15 cellular contexts compared by ENCODE assay signal in genomic region chr17:74744349-74744713, GRCh38. TPM values are rescaled to one million over a fixed set of nuclear protein-coding genes. Genes with fewer than 3 reads are reported as not detected.
A peak's percentile ranks its signal among the peaks of the same experiment; 100 is the strongest.
DNase-seq lines count a peak whose midpoint lies in the region; ATAC-seq, FAIRE-seq and TF ChIP-seq lines count a peak whose summit lies in the region.
"Had no signal": no experiment of that assay in that cellular context is flagged by ENCODE, and none has a peak within 500 bp of the region (broad histone marks: within the 10 kb centered on the region; RNA-seq: fewer than 3 reads in every experiment).

No MANE protein-coding gene starts in this region.

- peaks cover 0 to 9% (median 0%) of the 10 kb centered on the region in 3 donors for H3K4me1 ChIP-seq in pancreas

- 50 to 51% methylated on average over 2 of the region's 2 CpGs for WGBS in pancreas, 2 donors

- peak overlapping the region; percentile 75 for H3K27ac Mint-ChIP-seq in activated CD4-positive, alpha-beta T cell treated with anti-CD3 and anti-CD28 coated beads, Interleukin-2, amount 10 ng/mL, durations not matched to agents 24 days and 14 days
- no peak overlapping the region for H3K27ac Mint-ChIP-seq in activated CD4-positive, alpha-beta T cell treated with anti-CD3 and anti-CD28 coated beads for 36 hours
- peak overlapping the region; percentile 31 to 95 (median 46) for H3K27ac Mint-ChIP-seq in IgD-negative memory B cell
- H3K27ac Mint-ChIP-seq in dendritic cell treated with granulocyte-macrophage colony-stimulating factor and Interleukin-4, amounts not matched to agents 40 ng/mL and 50 ng/mL, for 4 days: peak overlapping the region; percentile 4

- H3K4me3 Mint-ChIP-seq in activated CD4-positive, alpha-beta T cell treated with anti-CD3 and anti-CD28 coated beads, Interleukin-2, amount 10 ng/mL, durations not matched to agents 24 days and 14 days: peak overlapping the region; percentile 69
- H3K4me3 Mint-ChIP-seq in activated CD4-positive, alpha-beta T cell treated with anti-CD3 and anti-CD28 coated beads for 36 hours: no peak overlapping the region
- peak overlapping the region in 3 of 4 donors; percentile 75 to 88 (median 81) for H3K4me3 Mint-ChIP-seq in IgD-negative memory B cell
- H3K4me3 Mint-ChIP-seq in dendritic cell treated with granulocyte-macrophage colony-stimulating factor and Interleukin-4, amounts not matched to agents 40 ng/mL and 50 ng/mL, for 4 days: no peak overlapping the region

- H3K27ac ChIP-seq in pancreas: peak overlapping the region in 3 of 4 donors; percentile 49 to 69 (median 57)
- H3K27ac ChIP-seq: hepatocyte had no signal

- no peaks in the 10 kb centered on the region for H3K36me3 ChIP-seq in pancreas
- H3K36me3 ChIP-seq: adrenal gland, esophagus muscularis mucosa, tibial artery had no signal

- CTCF ChIA-PET in activated CD4-positive, alpha-beta T cell treated with anti-CD3 and anti-CD28 coated beads for 36 hours (lab: Charles Lee): interaction anchor here (0.6 to 6.7 kb wide), 14 partner anchors 7 to 546 kb away, joined by 3 to 93 read pairs (median 8); partner anchors contain the start of genes NAT9 and RAB37

- ATAC-seq in activated CD4-positive, alpha-beta T cell treated with anti-CD3 and anti-CD28 coated beads for 36 hours: no peak
- no peak for ATAC-seq in pancreas
- no peak for ATAC-seq in HG03442 (IDR thresholded peaks at IDR 0.05; ENCODE audit: unreplicated experiment)
- no peak for ATAC-seq in HG03457 (IDR thresholded peaks at IDR 0.05; ENCODE audit: unreplicated experiment)

- H3K4me1 Mint-ChIP-seq in activated CD4-positive, alpha-beta T cell treated with anti-CD3 and anti-CD28 coated beads, Interleukin-2, amount 10 ng/mL, durations not matched to agents 24 days and 14 days: peaks cover 60% of the 10 kb centered on the region
- peaks cover 68% of the 10 kb centered on the region for H3K4me1 Mint-ChIP-seq in activated CD4-positive, alpha-beta T cell treated with anti-CD3 and anti-CD28 coated beads for 36 hours
- H3K4me1 Mint-ChIP-seq in IgD-negative memory B cell: peaks cover 41 to 52% (median 49%) of the 10 kb centered on the region in 3 donors
- H3K4me1 Mint-ChIP-seq in dendritic cell treated with granulocyte-macrophage colony-stimulating factor and Interleukin-4, amounts not matched to agents 40 ng/mL and 50 ng/mL, for 4 days (ENCODE audit: low read depth): peaks cover 75% of the 10 kb centered on the region

- peaks cover 2% of the 10 kb centered on the region for H3K36me3 Mint-ChIP-seq in activated CD4-positive, alpha-beta T cell treated with anti-CD3 and anti-CD28 coated beads, Interleukin-2, amount 10 ng/mL, durations not matched to agents 24 days and 14 days (ENCODE audit: low read depth)
- no peaks in the 10 kb centered on the region for H3K36me3 Mint-ChIP-seq in activated CD4-positive, alpha-beta T cell treated with anti-CD3 and anti-CD28 coated beads for 36 hours (ENCODE audit: low read depth)
- H3K36me3 Mint-ChIP-seq in IgD-negative memory B cell: peaks cover 3% of the 10 kb centered on the region
- H3K36me3 Mint-ChIP-seq in dendritic cell treated with granulocyte-macrophage colony-stimulating factor and Interleukin-4, amounts not matched to agents 40 ng/mL and 50 ng/mL, for 4 days (ENCODE audit: low read depth): peaks cover 8% of the 10 kb centered on the region

- POLR2A ChIA-PET in activated CD4-positive, alpha-beta T cell treated with anti-CD3 and anti-CD28 coated beads for 36 hours (lab: Charles Lee): no interaction called here

- no peaks in the 10 kb centered on the region for H3K27me3 Mint-ChIP-seq in activated CD4-positive, alpha-beta T cell treated with anti-CD3 and anti-CD28 coated beads, Interleukin-2, amount 10 ng/mL, durations not matched to agents 24 days and 14 days
- H3K27me3 Mint-ChIP-seq in activated CD4-positive, alpha-beta T cell treated with anti-CD3 and anti-CD28 coated beads for 36 hours: no peaks in the 10 kb centered on the region
- H3K27me3 Mint-ChIP-seq in IgD-negative memory B cell: no peaks in the 10 kb centered on the region
- H3K27me3 Mint-ChIP-seq in dendritic cell treated with granulocyte-macrophage colony-stimulating factor and Interleukin-4, amounts not matched to agents 40 ng/mL and 50 ng/mL, for 4 days: peaks cover 5% of the 10 kb centered on the region

- no peaks in the 10 kb centered on the region for H3K9me3 Mint-ChIP-seq in activated CD4-positive, alpha-beta T cell treated with anti-CD3 and anti-CD28 coated beads, Interleukin-2, amount 10 ng/mL, durations not matched to agents 24 days and 14 days
- H3K9me3 Mint-ChIP-seq in activated CD4-positive, alpha-beta T cell treated with anti-CD3 and anti-CD28 coated beads for 36 hours (ENCODE audit: low read depth): no peaks in the 10 kb centered on the region
- H3K9me3 Mint-ChIP-seq in IgD-negative memory B cell: no peaks in the 10 kb centered on the region
- H3K9me3 Mint-ChIP-seq in dendritic cell treated with granulocyte-macrophage colony-stimulating factor and Interleukin-4, amounts not matched to agents 40 ng/mL and 50 ng/mL, for 4 days: no peaks in the 10 kb centered on the region

- intact Hi-C loops in activated CD4-positive, alpha-beta T cell treated with anti-CD3 and anti-CD28 coated beads, Interleukin-2, amount 10 ng/mL, durations not matched to agents 24 days and 14 days (cut with micrococcal nuclease): loop anchor here (1.0 to 10.0 kb wide), 4 partner anchors 26 to 460 kb away; no protein-coding TSS in a partner anchor
- intact Hi-C loops in activated CD4-positive, alpha-beta T cell treated with anti-CD3 and anti-CD28 coated beads for 36 hours (cut with DNase I, micrococcal nuclease): loop anchor here (1.0 to 2.0 kb wide), 8 partner anchors 14 to 214 kb away; no protein-coding TSS in a partner anchor
- intact Hi-C loops in dendritic cell treated with granulocyte-macrophage colony-stimulating factor and Interleukin-4, amounts not matched to agents 40 ng/mL and 50 ng/mL, for 4 days (cut with micrococcal nuclease): loop anchor here (1.0 to 2.0 kb wide), 2 partner anchors 26 to 121 kb away; no protein-coding TSS in a partner anchor
- intact Hi-C loops in pancreas (cut with DNase I): loop anchor here in 2 of 3 donors (5.0 to 10.0 kb wide), 2 partner anchors 120 to 123 kb away; no protein-coding TSS in a partner anchor

- no peak for TF ChIP-seq CTCF in pancreas (IDR thresholded peaks at IDR 0.05)

- no peaks in the 10 kb centered on the region for H3K27me3 ChIP-seq in pancreas
- H3K27me3 ChIP-seq: hepatocyte had no signal

- DNase-seq in activated CD4-positive, alpha-beta T cell treated with anti-CD3 and anti-CD28 coated beads, Interleukin-2, amount 10 ng/mL, durations not matched to agents 24 days and 14 days: no peak
- DNase-seq in activated CD4-positive, alpha-beta T cell treated with anti-CD3 and anti-CD28 coated beads for 36 hours: no peak
- DNase-seq in pancreas: no peak
- DNase-seq in effector CD8-positive, alpha-beta T cell (lab: John Stamatoyannopoulos, UW): no peak

- FAIRE-seq in pancreas (lab: Jason Lieb, UNC): no peak
- FAIRE-seq: colon had no signal

- H3K9me3 ChIP-seq in pancreas: no peaks in the 10 kb centered on the region
- H3K9me3 ChIP-seq: adrenal gland, esophagus muscularis mucosa, tibial artery had no signal

- no peak overlapping the region for H3K4me3 ChIP-seq in pancreas
- H3K4me3 ChIP-seq: hepatocyte had no signal

RNA-seq across cellular contexts. Expression of gene NHERF1, which starts 4.1 kb away (rescaled TPM):
- 134 and 138 TPM in 2 replicates for total RNA-seq in activated CD4-positive, alpha-beta T cell treated with anti-CD3 and anti-CD28 coated beads, Interleukin-2, amount 10 ng/mL, durations not matched to agents 24 days and 14 days
- 100 to 1,000 TPM; 115 to 170 TPM for total RNA-seq in activated CD4-positive, alpha-beta T cell treated with anti-CD3 and anti-CD28 coated beads for 36 hours
- 177 TPM for polyA plus RNA-seq in IgD-negative memory B cell
- total RNA-seq in pancreas: 10 to 100 TPM; 40.1 to 78.5 (median 55.9) TPM
- polyA plus RNA-seq in pancreas: 10 to 100 TPM; 48.9 to 91.9 TPM

RNA-seq across cellular contexts. Expression of gene RAB37, which starts 7.3 kb away (rescaled TPM):
- 5.5 and 7.5 TPM in 2 replicates for total RNA-seq in activated CD4-positive, alpha-beta T cell treated with anti-CD3 and anti-CD28 coated beads, Interleukin-2, amount 10 ng/mL, durations not matched to agents 24 days and 14 days
- 1 to 10 TPM; 2.7 to 3.5 TPM for total RNA-seq in activated CD4-positive, alpha-beta T cell treated with anti-CD3 and anti-CD28 coated beads for 36 hours
- polyA plus RNA-seq in IgD-negative memory B cell: 76.5 TPM
- 1 to 10 TPM in 3 of 6 donors, under 1 TPM in 3; 0.79 to 1.8 (median 1.2) TPM for total RNA-seq in pancreas
- 1 to 10 TPM; 1.3 to 3.1 TPM for polyA plus RNA-seq in pancreas
- total RNA-seq: A673 had no signal

RNA-seq across cellular contexts. Expression of gene CD300LF, which starts 31.6 kb away (rescaled TPM):
- total RNA-seq in activated CD4-positive, alpha-beta T cell treated with anti-CD3 and anti-CD28 coated beads, Interleukin-2, amount 10 ng/mL, durations not matched to agents 24 days and 14 days: not detected in 2 replicates
- not detected for total RNA-seq in activated CD4-positive, alpha-beta T cell treated with anti-CD3 and anti-CD28 coated beads for 36 hours
- not detected for polyA plus RNA-seq in IgD-negative memory B cell
- total RNA-seq in pancreas: 1 to 10 TPM in 1 of 6 donors, under 1 TPM in 5; 0.19 to 4.7 (median 0.26) TPM
- polyA plus RNA-seq in pancreas: under 1 TPM; 0.28 to 0.42 TPM
- total RNA-seq: A673, hepatocyte, left lobe of liver had no signal

RNA-seq across cellular contexts. Expression of gene NAT9, which starts 31.8 kb away (rescaled TPM):
- total RNA-seq in activated CD4-positive, alpha-beta T cell treated with anti-CD3 and anti-CD28 coated beads, Interleukin-2, amount 10 ng/mL, durations not matched to agents 24 days and 14 days: 62.7 and 67.6 TPM in 2 replicates
- 10 to 100 TPM; 23.7 to 39.6 TPM for total RNA-seq in activated CD4-positive, alpha-beta T cell treated with anti-CD3 and anti-CD28 coated beads for 36 hours
- polyA plus RNA-seq in IgD-negative memory B cell (24.5 TPM), pancreas (10 to 100 TPM; 38.3 to 38.5 TPM)
- 10 to 100 TPM; 14.4 to 27.6 (median 22.4) TPM for total RNA-seq in pancreas

Comparison
In these comparisons a context has a peak if more than half of its experiments do, and no peak if none do; other contexts are left out.
1. H3K4me3 Mint-ChIP-seq: peak in activated CD4-positive, alpha-beta T cell treated with anti-CD3 and anti-CD28 coated beads, Interleukin-2, amount 10 ng/mL, durations not matched to agents 24 days and 14 days (single experiment) and IgD-negative memory B cell (3 of 4); none in activated CD4-positive, alpha-beta T cell treated with anti-CD3 and anti-CD28 coated beads for 36 hours (single experiment) and dendritic cell treated with granulocyte-macrophage colony-stimulating factor and Interleukin-4, amounts not matched to agents 40 ng/mL and 50 ng/mL, for 4 days (single experiment).